In the genomic region with DNA sequence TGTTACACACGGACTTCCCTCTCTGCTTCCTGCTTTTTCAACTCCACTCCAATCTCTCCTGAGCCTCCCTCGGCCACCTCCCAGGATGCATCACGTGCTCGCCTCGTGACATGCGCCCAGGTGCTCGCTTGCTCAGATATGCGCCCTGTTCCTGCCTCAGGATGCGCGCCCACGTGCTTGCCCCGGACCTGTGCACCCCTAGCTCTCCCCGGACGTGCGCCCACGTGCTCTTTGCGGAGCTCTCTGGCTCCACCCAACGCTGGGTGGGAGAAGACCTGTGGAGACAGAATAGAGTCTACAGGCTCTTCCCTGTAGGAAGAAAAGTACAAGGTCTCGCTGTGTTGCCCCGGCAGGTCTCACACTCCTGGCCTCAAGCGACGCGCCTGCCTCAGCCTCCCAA, we compare ENCODE assay signal across 2 cellular contexts.
TF ChIP-seq lines count a peak whose summit lies in the region.

No MANE protein-coding gene starts in this region.

TF ChIP-seq in HEK293, 187 proteins besides CTCF, POLR2A, EP300 and RAD21:
- 0 out of 2 replicates have a peak, but pooled peaks have one; percentile 13 for TF ChIP-seq GLIS1 (tag by site-specific recombination; IDR thresholded peaks at IDR 0.05)
- no peak for TF ChIP-seq ZNF529 (tag by site-specific recombination; IDR thresholded peaks at IDR 0.05; ENCODE audit: insufficient replicate concordance)
- TF ChIP-seq, protein P1, sequence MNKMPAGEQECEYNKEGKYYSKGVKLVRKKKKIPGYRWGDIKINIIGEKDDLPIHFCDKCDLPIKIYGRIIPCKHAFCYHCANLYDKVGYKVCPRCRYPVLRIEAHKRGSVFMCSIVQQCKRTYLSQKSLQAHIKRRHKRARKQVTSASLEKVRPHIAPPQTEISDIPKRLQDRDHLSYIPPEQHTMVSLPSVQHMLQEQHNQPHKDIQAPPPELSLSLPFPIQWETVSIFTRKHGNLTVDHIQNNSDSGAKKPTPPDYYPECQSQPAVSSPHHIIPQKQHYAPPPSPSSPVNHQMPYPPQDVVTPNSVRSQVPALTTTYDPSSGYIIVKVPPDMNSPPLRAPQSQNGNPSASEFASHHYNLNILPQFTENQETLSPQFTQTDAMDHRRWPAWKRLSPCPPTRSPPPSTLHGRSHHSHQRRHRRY (tag by site-specific recombination; IDR thresholded peaks at IDR 0.05) = no peak
- peak; percentile 47; the same call in 1 of the 2 replicates for TF ChIP-seq EGR2 (tag by site-specific recombination; IDR thresholded peaks at IDR 0.05; ENCODE audit: low read depth)
- 0 out of 2 replicates have a peak, but pooled peaks have one; percentile 43 for TF ChIP-seq ZNF121 (tag by site-specific recombination; IDR thresholded peaks at IDR 0.05)
- TF ChIP-seq SCRT2 (tag by site-specific recombination; IDR thresholded peaks at IDR 0.05) = 0 out of 2 replicates have a peak, but pooled peaks have one; percentile 29
- peak; percentile 45; the same call in 1 of the 2 replicates for TF ChIP-seq ZFHX2 (tag by site-specific recombination; conservative IDR thresholded peaks at IDR 0.05)
TF ChIP-seq in HEK293: peak in this region for 5.

TF ChIP-seq in K562, 482 proteins besides CTCF, POLR2A, EP300 and RAD21 (continued from another document and continues in another):
- TF ChIP-seq TGIF2 (CRISPR knock-in tag; IDR thresholded peaks at IDR 0.05) (peak; percentile 93; the same call in 1 of the 2 replicates), CREB1 (IDR thresholded peaks at IDR 0.05) (no peak), CREB1 (CRISPR knock-in tag; IDR thresholded peaks at IDR 0.05) (peak; percentile 55; the same call in 1 of the 2 replicates), DNMT1 (IDR thresholded peaks at IDR 0.05) (no peak), EGR1 (conservative IDR thresholded peaks at IDR 0.05) (peak; percentile 49), ZC3H11A (IDR thresholded peaks at IDR 0.05; ENCODE audit: low read depth, low read length) (no peak), RCOR1 (IDR thresholded peaks at IDR 0.05; ENCODE audit: borderline replicate concordance in 1 of 2, low read depth in 2 of 2, low read length in 2 of 2) (0 out of 4 replicates have a peak, but pooled peaks of 1 of the 2 experiments have one; percentile 5), MITF (IDR thresholded peaks at IDR 0.05) (0 out of 2 replicates have a peak, but pooled peaks have one; percentile 13), USF1 (CRISPR knock-in tag; IDR thresholded peaks at IDR 0.05) (peak; percentile 93), GTF2A2 (tag; IDR thresholded peaks at IDR 0.05) (no peak), TFAP4 (CRISPR knock-in tag; IDR thresholded peaks at IDR 0.05; ENCODE audit: borderline replicate concordance) (peak; percentile 69), L3MBTL2 (IDR thresholded peaks at IDR 0.05) (peak; percentile 91), ZBTB1 (CRISPR knock-in tag; IDR thresholded peaks at IDR 0.05; ENCODE audit: borderline replicate concordance, low read depth) (peak; percentile 62; the same call in 1 of the 2 replicates), FOXA3 (CRISPR knock-in tag; conservative IDR thresholded peaks at IDR 0.05 in 1 of 2, IDR thresholded peaks at IDR 0.05 in 1 of 2) (0 out of 4 replicates have a peak, but pooled peaks of 1 of the 2 experiments have one; percentile 16), KHSRP (IDR thresholded peaks at IDR 0.05) (no peak), NRF1 (conservative IDR thresholded peaks at IDR 0.05 in 1 of 2, IDR thresholded peaks at IDR 0.05 in 1 of 2) (peak in 1 of 2 experiments; percentile 29; a peak in 1 of 4 replicates), MNT (conservative IDR thresholded peaks at IDR 0.05) (peak; percentile 92 to 94), ZNF512 (tag; IDR thresholded peaks at IDR 0.05) (no peak), USF2 (CRISPR knock-in tag; IDR thresholded peaks at IDR 0.05) (peak; percentile 79)
- TF ChIP-seq, protein P2, sequence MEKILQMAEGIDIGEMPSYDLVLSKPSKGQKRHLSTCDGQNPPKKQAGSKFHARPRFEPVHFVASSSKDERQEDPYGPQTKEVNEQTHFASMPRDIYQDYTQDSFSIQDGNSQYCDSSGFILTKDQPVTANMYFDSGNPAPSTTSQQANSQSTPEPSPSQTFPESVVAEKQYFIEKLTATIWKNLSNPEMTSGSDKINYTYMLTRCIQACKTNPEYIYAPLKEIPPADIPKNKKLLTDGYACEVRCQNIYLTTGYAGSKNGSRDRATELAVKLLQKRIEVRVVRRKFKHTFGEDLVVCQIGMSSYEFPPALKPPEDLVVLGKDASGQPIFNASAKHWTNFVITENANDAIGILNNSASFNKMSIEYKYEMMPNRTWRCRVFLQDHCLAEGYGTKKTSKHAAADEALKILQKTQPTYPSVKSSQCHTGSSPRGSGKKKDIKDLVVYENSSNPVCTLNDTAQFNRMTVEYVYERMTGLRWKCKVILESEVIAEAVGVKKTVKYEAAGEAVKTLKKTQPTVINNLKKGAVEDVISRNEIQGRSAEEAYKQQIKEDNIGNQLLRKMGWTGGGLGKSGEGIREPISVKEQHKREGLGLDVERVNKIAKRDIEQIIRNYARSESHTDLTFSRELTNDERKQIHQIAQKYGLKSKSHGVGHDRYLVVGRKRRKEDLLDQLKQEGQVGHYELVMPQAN (IDR thresholded peaks at IDR 0.05; ENCODE audit: borderline replicate concordance) = peak; percentile 46; the same call in 1 of the 2 replicates
- TF ChIP-seq, protein P3, sequence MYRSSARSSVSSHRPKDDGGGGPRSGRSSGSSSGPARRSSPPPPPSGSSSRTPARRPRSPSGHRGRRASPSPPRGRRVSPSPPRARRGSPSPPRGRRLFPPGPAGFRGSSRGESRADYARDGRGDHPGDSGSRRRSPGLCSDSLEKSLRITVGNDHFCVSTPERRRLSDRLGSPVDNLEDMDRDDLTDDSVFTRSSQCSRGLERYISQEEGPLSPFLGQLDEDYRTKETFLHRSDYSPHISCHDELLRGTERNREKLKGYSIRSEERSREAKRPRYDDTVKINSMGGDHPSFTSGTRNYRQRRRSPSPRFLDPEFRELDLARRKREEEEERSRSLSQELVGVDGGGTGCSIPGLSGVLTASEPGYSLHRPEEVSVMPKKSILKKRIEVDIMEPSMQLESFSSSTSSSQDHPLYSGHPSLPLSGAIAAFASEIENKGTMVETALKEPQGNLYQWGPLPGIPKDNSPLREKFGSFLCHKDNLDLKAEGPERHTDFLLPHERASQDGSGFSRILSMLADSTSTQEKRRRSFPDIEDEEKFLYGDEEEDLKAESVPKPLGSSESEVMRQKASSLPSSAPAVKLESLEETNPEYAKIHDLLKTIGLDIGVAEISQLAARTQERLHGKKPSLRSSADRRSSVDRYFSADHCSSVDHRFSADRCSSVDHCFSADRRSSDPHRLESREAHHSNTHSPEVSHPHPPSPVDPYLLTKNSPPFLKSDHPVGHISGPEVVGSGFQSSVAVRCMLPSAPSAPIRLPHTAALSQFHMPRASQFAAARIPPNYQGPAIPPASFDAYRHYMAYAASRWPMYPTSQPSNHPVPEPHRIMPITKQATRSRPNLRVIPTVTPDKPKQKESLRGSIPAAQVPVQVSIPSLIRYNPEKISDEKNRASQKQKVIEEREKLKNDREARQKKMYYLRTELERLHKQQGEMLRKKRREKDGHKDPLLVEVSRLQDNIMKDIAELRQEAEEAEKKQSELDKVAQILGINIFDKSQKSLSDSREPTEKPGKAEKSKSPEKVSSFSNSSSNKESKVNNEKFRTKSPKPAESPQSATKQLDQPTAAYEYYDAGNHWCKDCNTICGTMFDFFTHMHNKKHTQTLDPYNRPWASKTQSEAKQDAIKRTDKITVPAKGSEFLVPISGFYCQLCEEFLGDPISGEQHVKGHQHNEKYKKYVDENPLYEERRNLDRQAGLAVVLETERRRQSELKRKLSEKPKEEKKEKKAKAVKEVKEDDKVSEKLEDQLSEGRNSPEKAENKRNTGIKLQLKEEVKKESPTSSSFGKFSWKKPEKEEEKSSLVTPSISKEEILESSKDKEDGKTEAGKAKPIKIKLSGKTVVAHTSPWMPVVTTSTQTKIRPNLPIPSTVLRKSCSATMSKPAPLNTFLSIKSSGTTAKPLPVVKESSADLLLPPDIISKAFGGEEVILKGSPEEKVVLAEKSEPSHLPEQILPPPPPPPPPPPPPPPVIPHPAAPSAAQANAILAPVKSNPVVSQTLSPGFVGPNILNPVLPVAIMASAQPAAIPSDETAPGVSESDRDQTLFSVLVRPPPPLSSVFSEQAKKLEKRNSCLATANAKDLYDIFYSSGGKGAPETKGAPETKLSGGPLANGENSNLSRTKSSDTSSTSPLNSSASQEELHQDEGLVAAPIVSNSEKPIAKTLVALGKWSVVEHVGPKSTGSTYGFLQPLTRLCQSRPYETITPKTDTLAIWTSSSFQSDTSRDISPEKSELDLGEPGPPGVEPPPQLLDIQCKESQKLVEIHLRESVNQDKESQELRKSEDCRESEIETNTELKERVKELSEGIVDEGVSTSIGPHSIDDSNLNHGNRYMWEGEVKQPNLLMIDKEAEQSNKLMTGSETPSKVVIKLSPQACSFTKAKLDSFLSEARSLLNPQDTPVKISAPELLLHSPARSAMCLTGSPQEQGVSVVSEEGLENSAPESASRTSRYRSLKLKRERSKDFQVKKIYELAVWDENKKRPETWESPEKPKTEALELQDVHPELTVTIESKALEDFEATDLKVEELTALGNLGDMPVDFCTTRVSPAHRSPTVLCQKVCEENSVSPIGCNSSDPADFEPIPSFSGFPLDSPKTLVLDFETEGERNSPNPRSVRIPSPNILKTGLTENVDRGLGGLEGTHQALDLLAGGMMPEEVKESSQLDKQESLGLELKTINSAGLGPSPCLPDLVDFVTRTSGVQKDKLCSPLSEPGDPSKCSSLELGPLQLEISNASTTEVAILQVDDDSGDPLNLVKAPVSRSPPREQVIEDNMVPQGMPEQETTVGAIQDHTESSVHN (IDR thresholded peaks at IDR 0.05; ENCODE audit: borderline replicate concordance in 1 of 2, low read depth in 1 of 2) = no peak
- TF ChIP-seq, protein P4, sequence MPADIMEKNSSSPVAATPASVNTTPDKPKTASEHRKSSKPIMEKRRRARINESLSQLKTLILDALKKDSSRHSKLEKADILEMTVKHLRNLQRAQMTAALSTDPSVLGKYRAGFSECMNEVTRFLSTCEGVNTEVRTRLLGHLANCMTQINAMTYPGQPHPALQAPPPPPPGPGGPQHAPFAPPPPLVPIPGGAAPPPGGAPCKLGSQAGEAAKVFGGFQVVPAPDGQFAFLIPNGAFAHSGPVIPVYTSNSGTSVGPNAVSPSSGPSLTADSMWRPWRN (IDR thresholded peaks at IDR 0.05; ENCODE audit: low read depth) = no peak
- TF ChIP-seq, protein P5, sequence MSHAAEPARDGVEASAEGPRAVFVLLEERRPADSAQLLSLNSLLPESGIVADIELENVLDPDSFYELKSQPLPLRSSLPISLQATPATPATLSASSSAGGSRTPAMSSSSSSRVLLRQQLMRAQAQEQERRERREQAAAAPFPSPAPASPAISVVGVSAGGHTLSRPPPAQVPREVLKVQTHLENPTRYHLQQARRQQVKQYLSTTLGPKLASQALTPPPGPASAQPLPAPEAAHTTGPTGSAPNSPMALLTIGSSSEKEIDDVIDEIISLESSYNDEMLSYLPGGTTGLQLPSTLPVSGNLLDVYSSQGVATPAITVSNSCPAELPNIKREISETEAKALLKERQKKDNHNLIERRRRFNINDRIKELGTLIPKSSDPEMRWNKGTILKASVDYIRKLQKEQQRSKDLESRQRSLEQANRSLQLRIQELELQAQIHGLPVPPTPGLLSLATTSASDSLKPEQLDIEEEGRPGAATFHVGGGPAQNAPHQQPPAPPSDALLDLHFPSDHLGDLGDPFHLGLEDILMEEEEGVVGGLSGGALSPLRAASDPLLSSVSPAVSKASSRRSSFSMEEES (CRISPR knock-in tag; IDR thresholded peaks at IDR 0.05) = peak; percentile 63
